Comparison of ENCODE assay signal across 9 cellular contexts in genomic region chr20:48723308-48724264, GRCh38.
DNase-seq lines count a peak whose midpoint lies in the region; ATAC-seq and TF ChIP-seq lines count a peak whose summit lies in the region.
"Had no signal": no experiment of that assay in that cellular context is flagged by ENCODE, and none has a peak within 500 bp of the region (broad histone marks: within the 10 kb centered on the region; RNA-seq: fewer than 3 reads in every experiment).

No MANE protein-coding gene starts in this region.

- CTCF ChIA-PET in PC-3 (lab: Charles Lee): no interaction called here

- no peak overlapping the region for H2AFZ ChIP-seq in PC-3 (ENCODE audit: low read length)
- H2AFZ ChIP-seq in Karpas-422 (ENCODE audit: low read length): no peak overlapping the region

- H3K9me2 ChIP-seq in PC-3 (replicated peaks; ENCODE audit: low read length) (no peaks in the 10 kb centered on the region), Karpas-422 (replicated peaks; ENCODE audit: insufficient read depth, low read length) (no peaks in the 10 kb centered on the region)

- POLR2A ChIA-PET in PC-3 (lab: Charles Lee; ENCODE audit: unreplicated experiment): interaction anchor here (0.7 kb wide), 1 partner anchor 50 kb away, joined by 3 read pairs; no protein-coding TSS in a partner anchor

- H3F3A ChIP-seq in PC-3 (ENCODE audit: low read length, unreplicated experiment): no peaks in the 10 kb centered on the region

- H3K9me3 ChIP-seq in CD4-positive, CD25-positive, alpha-beta regulatory T cell (ENCODE audit: control insufficient read depth in 2 of 2, low read length in 2 of 2): no peaks in the 10 kb centered on the region
- H3K9me3 ChIP-seq in SK-N-MC (ENCODE audit: low read depth, low read length): no peaks in the 10 kb centered on the region
- H3K9me3 ChIP-seq in PC-3 (ENCODE audit: low read length): no peaks in the 10 kb centered on the region
- no peaks in the 10 kb centered on the region; the same call in 1 of the 2 replicates for H3K9me3 ChIP-seq in Karpas-422 (ENCODE audit: low read length)

- H3K4me2 ChIP-seq in PC-3 (ENCODE audit: low read length) (no peak overlapping the region), Karpas-422 (ENCODE audit: low read depth, low read length, poor library complexity, severe bottlenecking) (no peak overlapping the region)

- TF ChIP-seq CTCF in osteocyte (IDR thresholded peaks at IDR 0.05): peak; percentile 42
- TF ChIP-seq CTCF in PC-3 (conservative IDR thresholded peaks at IDR 0.05; ENCODE audit: low read depth, low read length): no peak

- H3K27ac Mint-ChIP-seq in CD4-positive, CD25-positive, alpha-beta regulatory T cell: peak overlapping the region in 2 of 3 donors; percentile 17 to 80
- peak overlapping the region; percentile 99 for H3K27ac Mint-ChIP-seq in osteocyte (ENCODE audit: unreplicated experiment)

- peaks cover 51% of the 10 kb centered on the region for H3K36me3 Mint-ChIP-seq in CD4-positive, CD25-positive, alpha-beta regulatory T cell
- peaks cover 3% of the 10 kb centered on the region for H3K36me3 Mint-ChIP-seq in osteocyte (ENCODE audit: unreplicated experiment)

- no peaks in the 10 kb centered on the region for H3K27me3 Mint-ChIP-seq in CD4-positive, CD25-positive, alpha-beta regulatory T cell
- H3K27me3 Mint-ChIP-seq in osteocyte (ENCODE audit: unreplicated experiment): no peaks in the 10 kb centered on the region

- H3K9ac ChIP-seq in SK-N-MC (ENCODE audit: insufficient read length) (no peak overlapping the region), PC-3 (ENCODE audit: low read length) (no peak overlapping the region), Karpas-422 (ENCODE audit: low read length) (no peak overlapping the region)

- H3K79me2 ChIP-seq in PC-3 (ENCODE audit: low read length) (no peaks in the 10 kb centered on the region), Karpas-422 (ENCODE audit: low read length) (no peaks in the 10 kb centered on the region)

- peak overlapping the region; percentile 25 for H3K27ac ChIP-seq in CD4-positive, CD25-positive, alpha-beta regulatory T cell (ENCODE audit: insufficient read depth, low read length, poor library complexity, severe bottlenecking)
- H3K27ac ChIP-seq in SK-N-MC (peak overlapping the region; percentile 25; the same call in 1 of the 2 replicates), PC-3 (ENCODE audit: low read length) (no peak overlapping the region), Karpas-422 (ENCODE audit: low read length) (no peak overlapping the region)

- H3K9me3 Mint-ChIP-seq in CD4-positive, CD25-positive, alpha-beta regulatory T cell: no peaks in the 10 kb centered on the region
- no peaks in the 10 kb centered on the region for H3K9me3 Mint-ChIP-seq in osteocyte (ENCODE audit: unreplicated experiment)

- BruUV-seq in PC-3 (replicated peaks; lab: Mats Ljungman, UMichigan): no TSS peak

- H3K4me1 Mint-ChIP-seq in CD4-positive, CD25-positive, alpha-beta regulatory T cell: peaks cover 11 to 85% (median 53%) of the 10 kb centered on the region in 4 donors
- peaks cover 53% of the 10 kb centered on the region for H3K4me1 Mint-ChIP-seq in osteocyte (ENCODE audit: unreplicated experiment)

- DNase-seq in CD4-positive, CD25-positive, alpha-beta regulatory T cell: no peak
- no peak for DNase-seq in SK-N-MC (ENCODE audit: low read depth, low spot score)
- DNase-seq in fibroblast of peridontal ligament (ENCODE audit: extremely low read depth): peak; percentile 58
- DNase-seq in osteocyte (ENCODE audit: extremely low spot score, unreplicated experiment): peak; percentile 89
- no peak for DNase-seq in NCI-H82 treated with DMSO at 0.1 percent for 48 hours (lab: John Stamatoyannopoulos, UW; ENCODE audit: unreplicated experiment)
- no peak for DNase-seq in GM19238 (ENCODE audit: insufficient read length, low spot score)
- no peak for DNase-seq in PC-3
- no peak for DNase-seq in Karpas-422
- DNase-seq: activated CD4-positive, CD25-positive, alpha-beta regulatory T cell treated with anti-CD3 and anti-CD28 coated beads, Interleukin-2, amount 50 U/mL, for 72 hours had no signal

- ATAC-seq in CD4-positive, CD25-positive, alpha-beta regulatory T cell (ENCODE audit: low read depth in 2 of 2): no peak
- no peak for ATAC-seq in PC-3

- peaks cover 63% of the 10 kb centered on the region for H3K36me3 ChIP-seq in CD4-positive, CD25-positive, alpha-beta regulatory T cell (ENCODE audit: control insufficient read depth, insufficient read depth, low read length)
- H3K36me3 ChIP-seq in SK-N-MC (ENCODE audit: insufficient read depth, low read length) (peaks cover 78% of the 10 kb centered on the region), PC-3 (ENCODE audit: low read depth, low read length) (no peaks in the 10 kb centered on the region), Karpas-422 (ENCODE audit: insufficient read depth, low read length) (no peaks in the 10 kb centered on the region)

- H3K4me1 ChIP-seq in CD4-positive, CD25-positive, alpha-beta regulatory T cell (ENCODE audit: control insufficient read depth, insufficient read depth, low read length, poor library complexity, severe bottlenecking): peaks cover 27% of the 10 kb centered on the region
- H3K4me1 ChIP-seq in PC-3 (ENCODE audit: insufficient read depth, low read length) (peaks cover 7% of the 10 kb centered on the region; the same call in 1 of the 2 replicates), Karpas-422 (ENCODE audit: low read length) (no peaks in the 10 kb centered on the region)

- H3K27me3 ChIP-seq in CD4-positive, CD25-positive, alpha-beta regulatory T cell (ENCODE audit: control insufficient read depth, insufficient read depth, low read length): no peaks in the 10 kb centered on the region
- H3K27me3 ChIP-seq in PC-3 (ENCODE audit: low read length): no peaks in the 10 kb centered on the region
- no peaks in the 10 kb centered on the region for H3K27me3 ChIP-seq in Karpas-422 (ENCODE audit: low read length)

- intact Hi-C loops in PC-3 (cut with micrococcal nuclease): no loop called here

- peak overlapping the region in 1 of 4 donors; percentile 12 for H3K4me3 Mint-ChIP-seq in CD4-positive, CD25-positive, alpha-beta regulatory T cell
- H3K4me3 Mint-ChIP-seq in osteocyte (ENCODE audit: unreplicated experiment): peak overlapping the region; percentile 19

- H4K20me1 ChIP-seq in PC-3 (ENCODE audit: low read length) (no peaks in the 10 kb centered on the region), Karpas-422 (ENCODE audit: insufficient read depth, low read depth, low read length) (no peaks in the 10 kb centered on the region)

- no peak overlapping the region for H3K4me3 ChIP-seq in CD4-positive, CD25-positive, alpha-beta regulatory T cell (ENCODE audit: low read depth, low read length)
- no peak overlapping the region for H3K4me3 ChIP-seq in SK-N-MC
- no peak overlapping the region for H3K4me3 ChIP-seq in PC-3 (ENCODE audit: low read length)
- no peak overlapping the region for H3K4me3 ChIP-seq in Karpas-422 (ENCODE audit: low read length)

Comparison
In these comparisons a context has a peak if more than half of its experiments do, and no peak if none do; other contexts are left out.
1. DNase-seq: peak in fibroblast of peridontal ligament (single experiment) and osteocyte (single experiment); none in CD4-positive, CD25-positive, alpha-beta regulatory T cell (0 of 3), SK-N-MC (single experiment), NCI-H82 treated with DMSO at 0.1 percent for 48 hours (single experiment), GM19238 (single experiment), PC-3 (single experiment) and Karpas-422 (single experiment).
2. H3K27ac ChIP-seq: peak in CD4-positive, CD25-positive, alpha-beta regulatory T cell (single experiment) and SK-N-MC (single experiment); none in PC-3 (single experiment) and Karpas-422 (single experiment).